In genomic region chr5:132001647-132002561, GRCh38 we compare ENCODE assay signal across 1 cellular context.
TF ChIP-seq lines count a peak whose summit lies in the region.

No MANE protein-coding gene starts in this region.

TF ChIP-seq in GM23338, 12 proteins besides CTCF, POLR2A, EP300 and RAD21 (continued from another document):
- no peak for TF ChIP-seq ETS1 (IDR thresholded peaks at IDR 0.05)
- no peak for TF ChIP-seq EZH2 (IDR thresholded peaks at IDR 0.05; ENCODE audit: low read depth, unreplicated experiment)
- TF ChIP-seq, protein P1, sequence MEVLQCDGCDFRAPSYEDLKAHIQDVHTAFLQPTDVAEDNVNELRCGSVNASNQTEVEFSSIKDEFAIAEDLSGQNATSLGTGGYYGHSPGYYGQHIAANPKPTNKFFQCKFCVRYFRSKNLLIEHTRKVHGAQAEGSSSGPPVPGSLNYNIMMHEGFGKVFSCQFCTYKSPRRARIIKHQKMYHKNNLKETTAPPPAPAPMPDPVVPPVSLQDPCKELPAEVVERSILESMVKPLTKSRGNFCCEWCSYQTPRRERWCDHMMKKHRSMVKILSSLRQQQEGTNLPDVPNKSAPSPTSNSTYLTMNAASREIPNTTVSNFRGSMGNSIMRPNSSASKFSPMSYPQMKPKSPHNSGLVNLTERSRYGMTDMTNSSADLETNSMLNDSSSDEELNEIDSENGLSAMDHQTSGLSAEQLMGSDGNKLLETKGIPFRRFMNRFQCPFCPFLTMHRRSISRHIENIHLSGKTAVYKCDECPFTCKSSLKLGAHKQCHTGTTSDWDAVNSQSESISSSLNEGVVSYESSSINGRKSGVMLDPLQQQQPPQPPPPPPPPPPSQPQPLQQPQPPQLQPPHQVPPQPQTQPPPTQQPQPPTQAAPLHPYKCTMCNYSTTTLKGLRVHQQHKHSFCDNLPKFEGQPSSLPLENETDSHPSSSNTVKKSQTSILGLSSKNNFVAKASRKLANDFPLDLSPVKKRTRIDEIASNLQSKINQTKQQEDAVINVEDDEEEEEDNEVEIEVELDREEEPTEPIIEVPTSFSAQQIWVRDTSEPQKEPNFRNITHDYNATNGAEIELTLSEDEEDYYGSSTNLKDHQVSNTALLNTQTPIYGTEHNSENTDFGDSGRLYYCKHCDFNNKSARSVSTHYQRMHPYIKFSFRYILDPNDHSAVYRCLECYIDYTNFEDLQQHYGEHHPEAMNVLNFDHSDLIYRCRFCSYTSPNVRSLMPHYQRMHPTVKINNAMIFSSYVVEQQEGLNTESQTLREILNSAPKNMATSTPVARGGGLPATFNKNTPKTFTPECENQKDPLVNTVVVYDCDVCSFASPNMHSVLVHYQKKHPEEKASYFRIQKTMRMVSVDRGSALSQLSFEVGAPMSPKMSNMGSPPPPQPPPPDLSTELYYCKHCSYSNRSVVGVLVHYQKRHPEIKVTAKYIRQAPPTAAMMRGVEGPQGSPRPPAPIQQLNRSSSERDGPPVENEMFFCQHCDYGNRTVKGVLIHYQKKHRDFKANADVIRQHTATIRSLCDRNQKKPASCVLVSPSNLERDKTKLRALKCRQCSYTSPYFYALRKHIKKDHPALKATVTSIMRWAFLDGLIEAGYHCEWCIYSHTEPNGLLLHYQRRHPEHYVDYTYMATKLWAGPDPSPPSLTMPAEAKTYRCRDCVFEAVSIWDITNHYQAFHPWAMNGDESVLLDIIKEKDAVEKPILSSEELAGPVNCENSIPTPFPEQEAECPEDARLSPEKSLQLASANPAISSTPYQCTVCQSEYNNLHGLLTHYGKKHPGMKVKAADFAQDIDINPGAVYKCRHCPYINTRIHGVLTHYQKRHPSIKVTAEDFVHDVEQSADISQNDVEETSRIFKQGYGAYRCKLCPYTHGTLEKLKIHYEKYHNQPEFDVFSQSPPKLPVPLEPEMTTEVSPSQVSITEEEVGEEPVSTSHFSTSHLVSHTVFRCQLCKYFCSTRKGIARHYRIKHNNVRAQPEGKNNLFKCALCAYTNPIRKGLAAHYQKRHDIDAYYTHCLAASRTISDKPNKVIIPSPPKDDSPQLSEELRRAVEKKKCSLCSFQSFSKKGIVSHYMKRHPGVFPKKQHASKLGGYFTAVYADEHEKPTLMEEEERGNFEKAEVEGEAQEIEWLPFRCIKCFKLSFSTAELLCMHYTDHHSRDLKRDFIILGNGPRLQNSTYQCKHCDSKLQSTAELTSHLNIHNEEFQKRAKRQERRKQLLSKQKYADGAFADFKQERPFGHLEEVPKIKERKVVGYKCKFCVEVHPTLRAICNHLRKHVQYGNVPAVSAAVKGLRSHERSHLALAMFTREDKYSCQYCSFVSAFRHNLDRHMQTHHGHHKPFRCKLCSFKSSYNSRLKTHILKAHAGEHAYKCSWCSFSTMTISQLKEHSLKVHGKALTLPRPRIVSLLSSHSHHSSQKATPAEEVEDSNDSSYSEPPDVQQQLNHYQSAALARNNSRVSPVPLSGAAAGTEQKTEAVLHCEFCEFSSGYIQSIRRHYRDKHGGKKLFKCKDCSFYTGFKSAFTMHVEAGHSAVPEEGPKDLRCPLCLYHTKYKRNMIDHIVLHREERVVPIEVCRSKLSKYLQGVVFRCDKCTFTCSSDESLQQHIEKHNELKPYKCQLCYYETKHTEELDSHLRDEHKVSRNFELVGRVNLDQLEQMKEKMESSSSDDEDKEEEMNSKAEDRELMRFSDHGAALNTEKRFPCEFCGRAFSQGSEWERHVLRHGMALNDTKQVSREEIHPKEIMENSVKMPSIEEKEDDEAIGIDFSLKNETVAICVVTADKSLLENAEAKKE (CRISPR knock-in tag; IDR thresholded peaks at IDR 0.05) = no peak
- no peak for TF ChIP-seq CREB1 (CRISPR knock-in tag; IDR thresholded peaks at IDR 0.05; ENCODE audit: low read depth)
- no peak for TF ChIP-seq NANOG (IDR thresholded peaks at IDR 0.05; ENCODE audit: borderline replicate concordance)
- TF ChIP-seq ZNF331 (CRISPR knock-in tag; IDR thresholded peaks at IDR 0.05; ENCODE audit: low read depth) = no peak
- TF ChIP-seq EZH2phosphoT487 (IDR thresholded peaks at IDR 0.05; ENCODE audit: unreplicated experiment) = no peak
- TF ChIP-seq ZNF114 (CRISPR knock-in tag; IDR thresholded peaks at IDR 0.05) = no peak
